8 cellular contexts compared by ENCODE assay signal in the genomic region with DNA sequence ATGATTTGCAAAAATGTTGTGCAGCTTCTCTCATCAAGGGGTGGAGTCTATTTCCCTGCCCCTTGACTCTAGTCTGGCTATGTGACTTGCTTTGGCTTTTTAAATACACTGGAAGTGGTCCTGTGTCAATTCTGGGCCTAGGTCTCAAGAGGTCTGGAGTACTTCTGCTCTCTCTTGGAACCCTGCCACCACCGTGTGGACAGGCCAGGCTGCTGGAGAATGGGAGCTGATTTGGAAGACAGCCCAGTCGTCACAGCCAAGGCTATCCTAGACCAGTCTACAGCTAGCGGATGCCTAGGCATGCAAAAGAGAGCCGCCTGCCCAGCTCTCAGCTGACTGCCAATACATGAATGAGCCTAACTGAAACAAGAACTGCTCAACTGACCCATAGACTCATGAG. TPM values are rescaled to one million over a fixed set of nuclear protein-coding genes. Genes with fewer than 3 reads are reported as not detected.
DNase-seq lines count a peak whose midpoint lies in the region; ATAC-seq lines count a peak whose summit lies in the region.

No MANE protein-coding gene starts in this region.

- in situ Hi-C loops in KBM-7 (cut with MboI; ENCODE audit: low pct_unique_long_range_greater_than_20kb, low sequenced_read_pairs): no loop called here

- intact Hi-C loops in cardiac septum (cut with DNase I): loop anchor here (5.0 kb wide), 2 partner anchors 58 to 98 kb away; a partner anchor contains a TSS

- ATAC-seq in HG03196 (IDR thresholded peaks at IDR 0.05; ENCODE audit: unreplicated experiment) (no peak), GM18868 (IDR thresholded peaks at IDR 0.05; ENCODE audit: unreplicated experiment) (no peak)

- DNase-seq in KBM-7 (peak; percentile 42), amniotic epithelial cell (ENCODE audit: low read depth) (peak; percentile 20), cardiac septum (ENCODE audit: low spot score) (peak; percentile 92), retina (peak; percentile 23), DMS114 treated with DMSO at 0.1 percent for 48 hours (lab: John Stamatoyannopoulos, UW; ENCODE audit: unreplicated experiment) (no peak), hepatic stellate cell (ENCODE audit: low spot score) (no peak)

RNA-seq across cellular contexts. Expression of a gene that starts 56.7 kb away (rescaled TPM):
- total RNA-seq in cardiac septum: 53.0 TPM

Comparison
In these comparisons a context has a peak if more than half of its experiments do, and no peak if none do; other contexts are left out.
1. DNase-seq: peak in KBM-7 (single experiment), amniotic epithelial cell (single experiment), cardiac septum (single experiment) and retina (single experiment); none in DMS114 treated with DMSO at 0.1 percent for 48 hours (single experiment) and hepatic stellate cell (single experiment).